Comparison of ENCODE assay signal across 2 cellular contexts in the genomic region with DNA sequence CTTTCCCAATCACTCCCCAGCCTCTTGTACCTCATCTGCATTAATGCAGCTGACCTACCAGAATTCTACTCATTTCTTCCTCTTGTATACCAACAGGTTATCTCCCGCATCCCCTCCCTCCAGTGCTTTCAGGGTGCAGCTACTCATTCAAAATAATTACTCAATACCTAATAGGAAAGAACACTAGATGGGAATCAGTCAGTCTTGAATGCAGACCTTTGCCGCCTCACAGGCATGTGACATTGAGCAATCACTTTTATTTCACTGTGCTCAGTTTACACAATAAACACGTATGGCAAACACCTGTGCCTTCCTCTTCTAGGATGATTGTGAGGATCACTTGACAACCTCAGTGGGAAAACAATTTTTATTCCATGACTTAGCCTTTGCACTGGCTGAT.
TF ChIP-seq lines count a peak whose summit lies in the region.

No MANE protein-coding gene starts in this region.

TF ChIP-seq in WTC11, 78 proteins besides CTCF, POLR2A, EP300 and RAD21 (continued from another document):
- TF ChIP-seq GABPB1 (CRISPR knock-in tag; IDR thresholded peaks at IDR 0.05): peak; percentile 20; the same call in 1 of the 2 replicates

TF ChIP-seq in liver, 16 proteins besides CTCF, POLR2A, EP300 and RAD21 (continued from another document):
- TF ChIP-seq, protein P1, sequence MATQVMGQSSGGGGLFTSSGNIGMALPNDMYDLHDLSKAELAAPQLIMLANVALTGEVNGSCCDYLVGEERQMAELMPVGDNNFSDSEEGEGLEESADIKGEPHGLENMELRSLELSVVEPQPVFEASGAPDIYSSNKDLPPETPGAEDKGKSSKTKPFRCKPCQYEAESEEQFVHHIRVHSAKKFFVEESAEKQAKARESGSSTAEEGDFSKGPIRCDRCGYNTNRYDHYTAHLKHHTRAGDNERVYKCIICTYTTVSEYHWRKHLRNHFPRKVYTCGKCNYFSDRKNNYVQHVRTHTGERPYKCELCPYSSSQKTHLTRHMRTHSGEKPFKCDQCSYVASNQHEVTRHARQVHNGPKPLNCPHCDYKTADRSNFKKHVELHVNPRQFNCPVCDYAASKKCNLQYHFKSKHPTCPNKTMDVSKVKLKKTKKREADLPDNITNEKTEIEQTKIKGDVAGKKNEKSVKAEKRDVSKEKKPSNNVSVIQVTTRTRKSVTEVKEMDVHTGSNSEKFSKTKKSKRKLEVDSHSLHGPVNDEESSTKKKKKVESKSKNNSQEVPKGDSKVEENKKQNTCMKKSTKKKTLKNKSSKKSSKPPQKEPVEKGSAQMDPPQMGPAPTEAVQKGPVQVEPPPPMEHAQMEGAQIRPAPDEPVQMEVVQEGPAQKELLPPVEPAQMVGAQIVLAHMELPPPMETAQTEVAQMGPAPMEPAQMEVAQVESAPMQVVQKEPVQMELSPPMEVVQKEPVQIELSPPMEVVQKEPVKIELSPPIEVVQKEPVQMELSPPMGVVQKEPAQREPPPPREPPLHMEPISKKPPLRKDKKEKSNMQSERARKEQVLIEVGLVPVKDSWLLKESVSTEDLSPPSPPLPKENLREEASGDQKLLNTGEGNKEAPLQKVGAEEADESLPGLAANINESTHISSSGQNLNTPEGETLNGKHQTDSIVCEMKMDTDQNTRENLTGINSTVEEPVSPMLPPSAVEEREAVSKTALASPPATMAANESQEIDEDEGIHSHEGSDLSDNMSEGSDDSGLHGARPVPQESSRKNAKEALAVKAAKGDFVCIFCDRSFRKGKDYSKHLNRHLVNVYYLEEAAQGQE (IDR thresholded peaks at IDR 0.05): no peak
- TF ChIP-seq, protein P2, sequence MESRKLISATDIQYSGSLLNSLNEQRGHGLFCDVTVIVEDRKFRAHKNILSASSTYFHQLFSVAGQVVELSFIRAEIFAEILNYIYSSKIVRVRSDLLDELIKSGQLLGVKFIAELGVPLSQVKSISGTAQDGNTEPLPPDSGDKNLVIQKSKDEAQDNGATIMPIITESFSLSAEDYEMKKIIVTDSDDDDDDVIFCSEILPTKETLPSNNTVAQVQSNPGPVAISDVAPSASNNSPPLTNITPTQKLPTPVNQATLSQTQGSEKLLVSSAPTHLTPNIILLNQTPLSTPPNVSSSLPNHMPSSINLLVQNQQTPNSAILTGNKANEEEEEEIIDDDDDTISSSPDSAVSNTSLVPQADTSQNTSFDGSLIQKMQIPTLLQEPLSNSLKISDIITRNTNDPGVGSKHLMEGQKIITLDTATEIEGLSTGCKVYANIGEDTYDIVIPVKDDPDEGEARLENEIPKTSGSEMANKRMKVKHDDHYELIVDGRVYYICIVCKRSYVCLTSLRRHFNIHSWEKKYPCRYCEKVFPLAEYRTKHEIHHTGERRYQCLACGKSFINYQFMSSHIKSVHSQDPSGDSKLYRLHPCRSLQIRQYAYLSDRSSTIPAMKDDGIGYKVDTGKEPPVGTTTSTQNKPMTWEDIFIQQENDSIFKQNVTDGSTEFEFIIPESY (IDR thresholded peaks at IDR 0.05): no peak
